ENCODE assay signal across 8 cellular contexts in genomic region chr1:46878173-46878782, GRCh38.
DNase-seq lines count a peak whose midpoint lies in the region; FAIRE-seq and TF ChIP-seq lines count a peak whose summit lies in the region.
"Not testable (repeated sequence)": the region's sequence is repeated elsewhere in the genome, so short reads cannot be mapped to it uniquely, and the experiment has no call there.

No MANE protein-coding gene starts in this region.

- FAIRE-seq in urothelium cell line (lab: Jason Lieb, UNC) = peak; percentile 56

- not testable (repeated sequence) for H3K27me3 ChIP-seq in left ventricle myocardium inferior (ENCODE audit: low read depth); neutrophil

- H3K36me3 ChIP-seq in left ventricle myocardium inferior, neutrophil: not testable (repeated sequence)

- intact Hi-C loops in left ventricle myocardium inferior (cut with micrococcal nuclease) = not testable (repeated sequence)

- peak; percentile 73 for TF ChIP-seq CTCF in VCaP (conservative IDR thresholded peaks at IDR 0.05)
- TF ChIP-seq CTCF in left ventricle myocardium inferior (IDR thresholded peaks at IDR 0.05; ENCODE audit: borderline replicate concordance) = peak; percentile 62
- TF ChIP-seq CTCF in neutrophil (IDR thresholded peaks at IDR 0.05) = peak; percentile 26

- DNase-seq in EL = peak; percentile 16
- peak; percentile 32 for DNase-seq in Jurkat, Clone E6-1 (ENCODE audit: low read depth, low spot score)
- peak; percentile 2 for DNase-seq in NCI-H748 treated with DMSO at 0.1 percent for 48 hours (lab: John Stamatoyannopoulos, UW)
- peak; percentile 12 for DNase-seq in cerebellar cortex (ENCODE audit: low spot score)
- not testable (repeated sequence) for DNase-seq in left ventricle myocardium inferior; urothelium cell line (ENCODE audit: low spot score)

- peaks cover 11% of the 10 kb centered on the region for H3K9me3 ChIP-seq in left ventricle myocardium inferior (replicated peaks)
- H3K9me3 ChIP-seq in neutrophil = not testable (repeated sequence)

- not testable (repeated sequence) for H3K4me3 ChIP-seq in Jurkat, Clone E6-1 (ENCODE audit: low read length); left ventricle myocardium inferior; neutrophil (ENCODE audit: low read depth in 1 of 2, low read length in 1 of 2)

- not testable (repeated sequence) for H3K27ac ChIP-seq in VCaP; left ventricle myocardium inferior (replicated peaks); neutrophil

- not testable (repeated sequence) for H3K4me1 ChIP-seq in left ventricle myocardium inferior; neutrophil (ENCODE audit: control insufficient read depth in 1 of 2, insufficient read depth in 1 of 2, low read depth in 1 of 2, low read length in 1 of 2)
